In the genomic region with DNA sequence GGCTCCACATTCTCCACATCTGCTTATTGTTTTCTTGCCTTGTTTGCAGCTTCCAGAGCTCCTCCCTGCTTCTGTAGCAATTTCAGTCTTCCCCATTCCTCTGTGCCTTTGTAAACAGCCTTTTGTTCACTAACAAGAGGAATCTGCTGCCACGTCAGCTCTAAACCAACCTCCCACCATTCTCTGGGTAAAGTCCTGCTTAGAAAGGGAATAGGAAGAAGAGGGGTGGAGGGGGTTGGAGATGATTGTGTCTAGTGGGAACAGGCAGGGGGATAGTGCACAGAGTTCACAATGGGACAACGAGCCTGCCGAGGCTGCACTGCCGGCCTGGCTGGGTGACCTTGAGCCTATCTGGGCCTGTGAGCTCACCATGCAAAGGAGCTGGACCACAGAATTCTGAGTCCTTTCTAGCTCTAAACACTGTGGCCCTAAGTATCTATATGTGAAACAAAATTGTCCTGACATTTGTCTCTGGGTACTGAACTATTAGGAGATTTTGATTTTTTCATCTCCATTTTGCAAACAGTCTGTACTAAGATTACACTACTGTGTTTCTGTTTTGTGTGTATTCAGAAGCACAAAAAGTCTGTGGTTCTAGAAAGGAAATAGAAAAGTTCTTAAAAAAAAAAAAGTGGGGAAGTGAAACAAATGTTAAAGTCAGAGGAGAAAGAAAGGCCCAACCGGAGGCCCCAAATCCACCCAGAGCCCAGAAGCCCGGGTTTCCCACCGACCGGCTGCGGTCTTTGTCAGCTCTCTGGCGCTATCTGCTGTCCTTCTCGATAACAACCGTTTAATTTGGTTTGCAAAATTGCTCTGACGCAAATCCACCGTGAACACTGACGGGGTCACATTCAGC, we compare ENCODE assay signal across 1 cellular context.
TF ChIP-seq lines count a peak whose summit lies in the region.

No MANE protein-coding gene starts in this region.

TF ChIP-seq in H1, 55 proteins besides CTCF, POLR2A, EP300 and RAD21:
- TF ChIP-seq, protein P1, sequence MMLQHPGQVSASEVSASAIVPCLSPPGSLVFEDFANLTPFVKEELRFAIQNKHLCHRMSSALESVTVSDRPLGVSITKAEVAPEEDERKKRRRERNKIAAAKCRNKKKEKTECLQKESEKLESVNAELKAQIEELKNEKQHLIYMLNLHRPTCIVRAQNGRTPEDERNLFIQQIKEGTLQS (IDR thresholded peaks at IDR 0.05; ENCODE audit: insufficient read depth, low read depth, low read length): no peak
- TF ChIP-seq NRF1 (IDR thresholded peaks at IDR 0.05; ENCODE audit: low read depth, low read length): no peak
- TF ChIP-seq ASH2L (IDR thresholded peaks at IDR 0.05; ENCODE audit: low read length): peak; percentile 49
- TF ChIP-seq TAF1 (IDR thresholded peaks at IDR 0.05; ENCODE audit: low read depth, low read length): peak; percentile 26; the same call in 1 of the 2 replicates
- TF ChIP-seq SP1 (IDR thresholded peaks at IDR 0.05; ENCODE audit: low read depth, low read length): 0 out of 2 replicates have a peak, but pooled peaks have one; percentile 55
- TF ChIP-seq CREB1 (IDR thresholded peaks at IDR 0.05): peak; percentile 16; the same call in 1 of the 2 replicates
- TF ChIP-seq YY1 (IDR thresholded peaks at IDR 0.05; ENCODE audit: low read depth, low read length): 0 out of 2 replicates have a peak, but pooled peaks have one; percentile 52
- TF ChIP-seq NANOG (IDR thresholded peaks at IDR 0.05; ENCODE audit: insufficient read depth, low read depth, low read length, poor library complexity, severe bottlenecking): peak; percentile 13
